Comparison of ENCODE assay signal across 30 cellular contexts in the genomic region with DNA sequence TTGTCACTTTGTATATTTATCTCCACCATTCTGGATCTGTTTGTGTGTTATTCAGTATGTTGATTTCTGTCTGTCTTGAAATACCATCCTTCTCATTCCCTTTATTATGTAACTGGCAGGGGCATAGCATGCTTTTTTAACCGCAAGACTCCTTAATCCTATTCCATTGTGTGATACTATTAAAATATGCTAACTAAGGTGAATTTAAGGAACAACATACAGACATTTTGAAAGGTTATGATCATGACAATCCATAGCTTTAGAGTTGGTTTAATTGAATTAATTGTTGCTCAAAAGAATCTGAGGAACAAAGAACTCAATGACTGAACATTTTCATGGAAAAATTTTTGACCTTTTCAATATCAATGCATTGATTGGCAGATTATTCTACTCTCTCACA.
"Had no signal": no experiment of that assay in that cellular context is flagged by ENCODE, and none has a peak within 500 bp of the region (broad histone marks: within the 10 kb centered on the region; RNA-seq: fewer than 3 reads in every experiment).

No MANE protein-coding gene starts in this region.

- H3K36me3 ChIP-seq: left lung, lower lobe of right lung, pancreas, prostate gland, sigmoid colon, spleen, stomach, thyroid gland, uterus had no signal

- H3K27me3 ChIP-seq: left lung, pancreas, sigmoid colon, spleen, stomach, testis, thyroid gland, uterus had no signal

- ATAC-seq: left colon; left lung; lower lobe of right lung; naive thymus-derived CD8-positive, alpha-beta T cell; pancreas; right cardiac atrium; stimulated activated memory B cell treated with anti-CD40 and anti-IgM and Interleukin-4, amounts not matched to agents 10 μg/mL and 1 μg/mL and 100 μg/mL, for 72 hours; stimulated activated naive CD8-positive, alpha-beta T cell treated with anti-CD3 and anti-CD28 coated beads, Interleukin-15, Interleukin-2, amounts not matched to agents 100 U/mL and 50 U/mL, for 24 hours had no signal

- H3K4me1 ChIP-seq: left lung, lower lobe of right lung, pancreas, prostate gland, sigmoid colon, spleen, stomach, testis, thyroid gland, uterus had no signal

- DNase-seq: hypothalamus; immature natural killer cell; kidney; left colon; left lung; lower lobe of right lung; mammary epithelial cell; mesenchymal stem cell; naive thymus-derived CD8-positive, alpha-beta T cell; nucleus accumbens; pancreas; posterior cingulate gyrus; retina; right cardiac atrium; sigmoid colon; small intestine; spleen; stimulated activated CD4-positive, alpha-beta T cell treated with anti-CD3 and anti-CD28 coated beads, Interleukin-4, amount 100 ng/mL, for 4 hours; stimulated activated CD8-positive, alpha-beta memory T cell treated with anti-CD3 and anti-CD28 coated beads, Interleukin-4, amount 100 ng/mL, for 48 hours; stimulated activated naive CD8-positive, alpha-beta T cell treated with anti-CD3 and anti-CD28 coated beads, Interleukin-15, Interleukin-2, amounts not matched to agents 100 U/mL and 50 U/mL, for 24 hours; stomach; testis; thyroid gland; uterus had no signal

- H3K9me3 ChIP-seq: left lung, lower lobe of right lung, pancreas, prostate gland, sigmoid colon, spleen, stomach, testis, thyroid gland, uterus had no signal

- H3K4me1 Mint-ChIP-seq: immature natural killer cell; naive thymus-derived CD8-positive, alpha-beta T cell; nephron; neural crest cell; stimulated activated memory B cell treated with anti-CD40 and anti-IgM and Interleukin-4, amounts not matched to agents 10 μg/mL and 1 μg/mL and 100 μg/mL, for 72 hours had no signal

- H3K27ac ChIP-seq: left lung, lower lobe of right lung, pancreas, prostate gland, sigmoid colon, spleen, stomach, testis, thyroid gland, uterus had no signal

- H3K4me3 ChIP-seq: left lung, lower lobe of right lung, pancreas, prostate gland, sigmoid colon, spleen, stomach, testis, thyroid gland, uterus had no signal

- FAIRE-seq: islet of Langerhans, pancreas, small intestine had no signal

- H3K27me3 Mint-ChIP-seq: naive thymus-derived CD8-positive, alpha-beta T cell; stimulated activated memory B cell treated with anti-CD40 and anti-IgM and Interleukin-4, amounts not matched to agents 10 μg/mL and 1 μg/mL and 100 μg/mL, for 72 hours; type B pancreatic cell had no signal

- H3K36me3 Mint-ChIP-seq: immature natural killer cell; naive thymus-derived CD8-positive, alpha-beta T cell; stimulated activated memory B cell treated with anti-CD40 and anti-IgM and Interleukin-4, amounts not matched to agents 10 μg/mL and 1 μg/mL and 100 μg/mL, for 72 hours; type B pancreatic cell had no signal

- H3K9me3 Mint-ChIP-seq: nephron; neural crest cell; stimulated activated memory B cell treated with anti-CD40 and anti-IgM and Interleukin-4, amounts not matched to agents 10 μg/mL and 1 μg/mL and 100 μg/mL, for 72 hours; type B pancreatic cell had no signal

- H3K4me3 Mint-ChIP-seq: immature natural killer cell; naive thymus-derived CD8-positive, alpha-beta T cell; nephron; neural crest cell; stimulated activated memory B cell treated with anti-CD40 and anti-IgM and Interleukin-4, amounts not matched to agents 10 μg/mL and 1 μg/mL and 100 μg/mL, for 72 hours; type B pancreatic cell had no signal

- H3K27ac Mint-ChIP-seq: immature natural killer cell; naive thymus-derived CD8-positive, alpha-beta T cell; nephron; stimulated activated memory B cell treated with anti-CD40 and anti-IgM and Interleukin-4, amounts not matched to agents 10 μg/mL and 1 μg/mL and 100 μg/mL, for 72 hours; type B pancreatic cell had no signal
